ENCODE assay signal across 8 cellular contexts in genomic region chr6:27503436-27504030, GRCh38. TPM values are rescaled to one million over a fixed set of nuclear protein-coding genes. Genes with fewer than 3 reads are reported as not detected.
A peak's percentile ranks its signal among the peaks of the same experiment; 100 is the strongest.
DNase-seq lines count a peak whose midpoint lies in the region.

No MANE protein-coding gene starts in this region.

- peak overlapping the region; percentile 90 for H3K4me3 Mint-ChIP-seq in activated T-helper 1 cell treated with anti-CD3 and anti-CD28 coated beads, Interleukin-12 subunit alpha, Interleukin-12 subunit beta, Interleukin-2, Interleukin-4 antibody, amounts not matched to agents 30 ng/mL and 10 ng/mL and 1 ng/mL, durations not matched to agents 14 hours and 24 hours and 36 hours

- H3K36me3 Mint-ChIP-seq in activated T-helper 1 cell treated with anti-CD3 and anti-CD28 coated beads, Interleukin-12 subunit alpha, Interleukin-12 subunit beta, Interleukin-2, Interleukin-4 antibody, amounts not matched to agents 30 ng/mL and 10 ng/mL and 1 ng/mL, durations not matched to agents 14 hours and 24 hours and 36 hours (ENCODE audit: low read depth): no peaks in the 10 kb centered on the region

- H3K27ac ChIP-seq in substantia nigra (ENCODE audit: low read depth, low read length, poor library complexity, severe bottlenecking): no peak overlapping the region

- peak overlapping the region; percentile 82 for H3K27ac Mint-ChIP-seq in activated T-helper 1 cell treated with anti-CD3 and anti-CD28 coated beads, Interleukin-12 subunit alpha, Interleukin-12 subunit beta, Interleukin-2, Interleukin-4 antibody, amounts not matched to agents 30 ng/mL and 10 ng/mL and 1 ng/mL, durations not matched to agents 14 hours and 24 hours and 36 hours

- intact Hi-C loops in activated T-helper 1 cell treated with anti-CD3 and anti-CD28 coated beads, Interleukin-12 subunit alpha, Interleukin-12 subunit beta, Interleukin-2, Interleukin-4 antibody, amounts not matched to agents 30 ng/mL and 10 ng/mL and 1 ng/mL, durations not matched to agents 14 hours and 24 hours and 36 hours (cut with micrococcal nuclease): loop anchor here (1.0 to 5.0 kb wide), 12 partner anchors 8 to 1439 kb away; partner anchors contain the start of gene ZNF184

- H2AFZ ChIP-seq in neuron (ENCODE audit: low read depth, low read length): no peak overlapping the region

- H3K4me1 ChIP-seq in neuron (ENCODE audit: insufficient read depth, low read length): peaks cover 4% of the 10 kb centered on the region

- peak overlapping the region; percentile 78 for H3K4me3 ChIP-seq in neuron (ENCODE audit: low read length)

- H3K27me3 Mint-ChIP-seq in activated T-helper 1 cell treated with anti-CD3 and anti-CD28 coated beads, Interleukin-12 subunit alpha, Interleukin-12 subunit beta, Interleukin-2, Interleukin-4 antibody, amounts not matched to agents 30 ng/mL and 10 ng/mL and 1 ng/mL, durations not matched to agents 14 hours and 24 hours and 36 hours (ENCODE audit: insufficient read depth): peaks cover 42% of the 10 kb centered on the region

- no peaks in the 10 kb centered on the region for H3K9me3 Mint-ChIP-seq in activated T-helper 1 cell treated with anti-CD3 and anti-CD28 coated beads, Interleukin-12 subunit alpha, Interleukin-12 subunit beta, Interleukin-2, Interleukin-4 antibody, amounts not matched to agents 30 ng/mL and 10 ng/mL and 1 ng/mL, durations not matched to agents 14 hours and 24 hours and 36 hours

- DNase-seq in SIG-M5 treated with dmso at 0.1 percent for 504 hours (lab: John Stamatoyannopoulos, UW; ENCODE audit: unreplicated experiment): peak; percentile 69
- no peak for DNase-seq in SIG-M5 (lab: John Stamatoyannopoulos, UW)
- peak; percentile 92 for DNase-seq in HT-29 (ENCODE audit: low spot score)
- peak; percentile 73 for DNase-seq in RKO (ENCODE audit: low spot score)
- peak; percentile 60 for DNase-seq in activated T-helper 1 cell treated with anti-CD3 and anti-CD28 coated beads, Interleukin-12 subunit alpha, Interleukin-12 subunit beta, Interleukin-2, Interleukin-4 antibody, amounts not matched to agents 30 ng/mL and 10 ng/mL and 1 ng/mL, durations not matched to agents 14 hours and 24 hours and 36 hours (ENCODE audit: low spot score)
- peak; percentile 63 for DNase-seq in fibroblast of the conjunctiva (ENCODE audit: low read depth)
- DNase-seq in substantia nigra (lab: John Stamatoyannopoulos, UW): peak in 27 of 49 donors; percentile 3 to 53 (median 24)

- no peaks in the 10 kb centered on the region for H3K36me3 ChIP-seq in neuron (ENCODE audit: insufficient read depth, low read length)

- H3K9me3 ChIP-seq in neuron (ENCODE audit: low read length): no peaks in the 10 kb centered on the region

- H3K27me3 ChIP-seq in neuron (ENCODE audit: insufficient read depth, low read length): no peaks in the 10 kb centered on the region

- H3K4me1 Mint-ChIP-seq in activated T-helper 1 cell treated with anti-CD3 and anti-CD28 coated beads, Interleukin-12 subunit alpha, Interleukin-12 subunit beta, Interleukin-2, Interleukin-4 antibody, amounts not matched to agents 30 ng/mL and 10 ng/mL and 1 ng/mL, durations not matched to agents 14 hours and 24 hours and 36 hours (ENCODE audit: low read depth): peaks cover 32% of the 10 kb centered on the region

RNA-seq across cellular contexts. Expression of gene ZNF184, which starts 30.6 kb away (rescaled TPM):
- 2.5 and 3.1 TPM in 2 replicates for total RNA-seq in HT-29 (2014; rRNA removed; shearing (Covaris generic))
- total RNA-seq in activated T-helper 1 cell treated with anti-CD3 and anti-CD28 coated beads, Interleukin-12 subunit alpha, Interleukin-12 subunit beta, Interleukin-2, Interleukin-4 antibody, amounts not matched to agents 30 ng/mL and 10 ng/mL and 1 ng/mL, durations not matched to agents 14 hours and 24 hours and 36 hours: 7.6 and 8.0 TPM in 2 replicates
